ENCODE assay signal across 17 cellular contexts in genomic region chrX:22629105-22629725, GRCh38.
DNase-seq lines count a peak whose midpoint lies in the region; ATAC-seq, FAIRE-seq and TF ChIP-seq lines count a peak whose summit lies in the region.
"Had no signal": no experiment of that assay in that cellular context is flagged by ENCODE, and none has a peak within 500 bp of the region (broad histone marks: within the 10 kb centered on the region; RNA-seq: fewer than 3 reads in every experiment).

No MANE protein-coding gene starts in this region.

- peak; percentile 52 for FAIRE-seq in GM18507 (lab: Jason Lieb, UNC)

- peaks cover 5% of the 10 kb centered on the region for H3K4me1 ChIP-seq in RWPE2 (ENCODE audit: insufficient read depth, poor library complexity, severe bottlenecking)
- H3K4me1 ChIP-seq: psoas muscle had no signal

- H3K4me3 ChIP-seq in RWPE2 (ENCODE audit: severe bottlenecking) (no peak overlapping the region), fibroblast of mammary gland (ENCODE audit: control insufficient read depth, low read depth, low read length) (no peak overlapping the region), retinal pigment epithelial cell (ENCODE audit: low read length) (no peak overlapping the region)
- H3K4me3 ChIP-seq: psoas muscle, testis had no signal

- ATAC-seq in RWPE2 (ENCODE audit: low read depth) (peak; percentile 80), GM19455 (IDR thresholded peaks at IDR 0.05; ENCODE audit: unreplicated experiment) (no peak)
- ATAC-seq: psoas muscle had no signal

- DNase-seq in GM18507 (ENCODE audit: extremely low spot score, insufficient read length, low read depth) (no peak), RWPE2 (ENCODE audit: low spot score) (no peak), fibroblast of mammary gland (ENCODE audit: low read depth) (peak; percentile 77), retinal pigment epithelial cell (ENCODE audit: low read depth) (peak; percentile 30), DMS153 treated with DMSO at 0.1 percent for 48 hours (lab: John Stamatoyannopoulos, UW; ENCODE audit: unreplicated experiment) (no peak), NCI-H2081 treated with DMSO at 0.1 percent for 48 hours (lab: John Stamatoyannopoulos, UW) (no peak)
- DNase-seq in activated CD4-positive, alpha-beta T cell treated with anti-CD3 and anti-CD28 coated beads, Interleukin-2, amount 50 U/mL, for 4 hours = no peak
- DNase-seq: activated naive CD8-positive, alpha-beta T cell treated with anti-CD3 and anti-CD28 coated beads, Interleukin-2, amount 10 ng/mL, durations not matched to agents 7 days and 5 days; Calu3; H9; hypothalamus; mesendoderm; NCI-H1417; NCI-H774; psoas muscle; testis had no signal

- no peak overlapping the region for H3K27ac ChIP-seq in RWPE2 (ENCODE audit: poor library complexity, severe bottlenecking)
- H3K27ac ChIP-seq: psoas muscle had no signal

- H3K36me3 ChIP-seq in RWPE2 (ENCODE audit: low read depth) = no peaks in the 10 kb centered on the region

- no peak for TF ChIP-seq CTCF in RWPE2 (IDR thresholded peaks at IDR 0.05; ENCODE audit: poor library complexity, severe bottlenecking)
- TF ChIP-seq CTCF in fibroblast of mammary gland (conservative IDR thresholded peaks at IDR 0.05; ENCODE audit: control insufficient read depth, insufficient read depth, low read depth, low read length) = no peak
- TF ChIP-seq CTCF in retinal pigment epithelial cell (conservative IDR thresholded peaks at IDR 0.05; ENCODE audit: low read depth, low read length) = no peak

- H3K9me3 ChIP-seq in RWPE2 (ENCODE audit: severe bottlenecking) = no peaks in the 10 kb centered on the region
- H3K9me3 ChIP-seq: psoas muscle, testis had no signal

- no peaks in the 10 kb centered on the region for H3K27me3 ChIP-seq in RWPE2 (ENCODE audit: insufficient read depth, poor library complexity, severe bottlenecking)
- H3K27me3 ChIP-seq: testis had no signal

Comparison
In these comparisons a context has a peak if more than half of its experiments do, and no peak if none do; other contexts are left out.
1. DNase-seq: peak in fibroblast of mammary gland (single experiment) and retinal pigment epithelial cell (single experiment); none in GM18507 (single experiment), RWPE2 (single experiment), activated CD4-positive, alpha-beta T cell treated with anti-CD3 and anti-CD28 coated beads, Interleukin-2, amount 50 U/mL, for 4 hours (0 of 2), DMS153 treated with DMSO at 0.1 percent for 48 hours (single experiment) and NCI-H2081 treated with DMSO at 0.1 percent for 48 hours (single experiment).